Comparison of ENCODE assay signal across 8 cellular contexts in genomic region chr7:6926193-6927174, GRCh38.
DNase-seq lines count a peak whose midpoint lies in the region; TF ChIP-seq lines count a peak whose summit lies in the region.
"Not testable (repeated sequence)": the region's sequence is repeated elsewhere in the genome, so short reads cannot be mapped to it uniquely, and the experiment has no call there.

No MANE protein-coding gene starts in this region.

- CTCF ChIA-PET in PC-9 (lab: Charles Lee) = not testable (repeated sequence)
- CTCF ChIA-PET in activated naive CD4-positive, alpha-beta T cell treated with anti-CD3 and anti-CD28 coated beads for 36 hours (lab: Charles Lee) = interaction anchor here (0.6 kb wide), 2 partner anchors 244 to 851 kb away, joined by 3 read pairs; no protein-coding TSS in a partner anchor

- H3K27me3 ChIP-seq in BLaER1; PC-9 (ENCODE audit: insufficient read depth, low read depth); endodermal cell (ENCODE audit: control insufficient read depth, insufficient read depth, low read length, poor library complexity, severe bottlenecking); mucosa of rectum (ENCODE audit: control insufficient read depth in 2 of 2, insufficient read depth in 2 of 2, low read length in 2 of 2); stomach: not testable (repeated sequence)

- not testable (repeated sequence) for H3K9me3 ChIP-seq in BLaER1; PC-9 (ENCODE audit: insufficient read depth, low read depth); endodermal cell (ENCODE audit: control insufficient read depth, low read length); mucosa of rectum (ENCODE audit: control insufficient read depth in 2 of 2, low read length in 2 of 2); stomach

- peak overlapping the region; percentile 65 for H3K4me2 ChIP-seq in BLaER1
- not testable (repeated sequence) for H3K4me2 ChIP-seq in PC-9

- POLR2A ChIA-PET in PC-9 (lab: Charles Lee; ENCODE audit: unreplicated experiment) = not testable (repeated sequence)

- not testable (repeated sequence) for H3K9me2 ChIP-seq in PC-9 (ENCODE audit: insufficient read depth)

- H3K4me1 ChIP-seq in BLaER1 = peaks cover 64% of the 10 kb centered on the region
- peaks cover 39% of the 10 kb centered on the region for H3K4me1 ChIP-seq in PC-9 (replicated peaks; ENCODE audit: insufficient read depth)
- not testable (repeated sequence) for H3K4me1 ChIP-seq in endodermal cell (ENCODE audit: control insufficient read depth, insufficient read depth, low read length); mucosa of rectum (ENCODE audit: control insufficient read depth in 2 of 2, insufficient read depth in 2 of 2, low read length in 2 of 2); stomach

- TF ChIP-seq EP300 in stomach (IDR thresholded peaks at IDR 0.05) = not testable (repeated sequence)

- H3K27ac ChIP-seq in BLaER1 (peak overlapping the region; percentile 75), mucosa of rectum (ENCODE audit: low read depth in 2 of 2, low read length in 2 of 2) (peak overlapping the region; percentile 23 to 74), stomach (peak overlapping the region in 2 of 5 donors; percentile 55 to 63)
- not testable (repeated sequence) for H3K27ac ChIP-seq in PC-9; endodermal cell (ENCODE audit: low read depth, low read length)

- not testable (repeated sequence) for BruUV-seq in PC-9 (replicated peaks; lab: Mats Ljungman, UMichigan)

- not testable (repeated sequence) for H3K36me3 Mint-ChIP-seq in activated naive CD4-positive, alpha-beta T cell treated with anti-CD3 and anti-CD28 coated beads for 36 hours (ENCODE audit: low read depth); endodermal cell (ENCODE audit: low read depth)

- not testable (repeated sequence) for H3K9ac ChIP-seq in BLaER1; endodermal cell (ENCODE audit: extremely low read depth, low read length, poor library complexity, severe bottlenecking); mucosa of rectum (ENCODE audit: low read depth in 1 of 2, low read length in 2 of 2)

- not testable (repeated sequence) for TF ChIP-seq POLR2A in stomach (IDR thresholded peaks at IDR 0.05)

- not testable (repeated sequence) for H3K27ac Mint-ChIP-seq in activated naive CD4-positive, alpha-beta T cell treated with anti-CD3 and anti-CD28 coated beads for 36 hours; endodermal cell

- not testable (repeated sequence) for H3K4me3 Mint-ChIP-seq in activated naive CD4-positive, alpha-beta T cell treated with anti-CD3 and anti-CD28 coated beads for 36 hours; endodermal cell

- not testable (repeated sequence) for H3K4me3 ChIP-seq in BLaER1; GM12865 (ENCODE audit: low read depth, low read length); PC-9; endodermal cell (ENCODE audit: low read length); mucosa of rectum (ENCODE audit: low read length in 2 of 2); stomach

- WGBS in endodermal cell (ENCODE audit: insufficient coverage in 1 of 2, insufficient read length in 1 of 2), 2 experiments = 90 to 91% methylated on average over 11 to 23 of the region's 26 CpGs
- 57 to 77% (median 73%) methylated on average over 18 to 26 of the region's 26 CpGs for WGBS in stomach, 5 donors

- DNase-seq in GM12865 (ENCODE audit: low read depth) (peak; percentile 29), LoVo (ENCODE audit: low spot score) (peak; percentile 44), PC-9 (peak; percentile 60 to 89), endodermal cell (peak; percentile 53), stomach (peak; percentile 78)
- peak; percentile 38 for DNase-seq in activated naive CD4-positive, alpha-beta T cell treated with anti-CD3 and anti-CD28 coated beads for 36 hours

- intact Hi-C loops in PC-9 (cut with micrococcal nuclease; ENCODE audit: unreplicated experiment) = loop anchor here (5.0 to 10.0 kb wide), 3 partner anchors 339 to 482 kb away; partner anchors contain the start of gene DAGLB
- intact Hi-C loops in activated naive CD4-positive, alpha-beta T cell treated with anti-CD3 and anti-CD28 coated beads for 36 hours (cut with micrococcal nuclease); stomach (cut with DNase I; ENCODE audit: low total_unique reads): not testable (repeated sequence)

- H4K20me1 ChIP-seq in BLaER1; PC-9 (ENCODE audit: insufficient read depth): not testable (repeated sequence)

- H3K79me2 ChIP-seq in PC-9 (ENCODE audit: low read depth) = not testable (repeated sequence)

- not testable (repeated sequence) for H3K27me3 Mint-ChIP-seq in activated naive CD4-positive, alpha-beta T cell treated with anti-CD3 and anti-CD28 coated beads for 36 hours (ENCODE audit: low read depth); endodermal cell (ENCODE audit: insufficient read depth)

- H2AFZ ChIP-seq in PC-9 = not testable (repeated sequence)

- H3F3A ChIP-seq in PC-9 (ENCODE audit: insufficient read depth, low read depth) = peaks cover 10% of the 10 kb centered on the region; the same call in 1 of the 2 replicates

- not testable (repeated sequence) for H3K9me3 Mint-ChIP-seq in activated naive CD4-positive, alpha-beta T cell treated with anti-CD3 and anti-CD28 coated beads for 36 hours; endodermal cell

- H3K36me3 ChIP-seq in BLaER1; PC-9 (ENCODE audit: low read depth); endodermal cell (ENCODE audit: control insufficient read depth, insufficient read depth, low read length); mucosa of rectum (ENCODE audit: control insufficient read depth in 2 of 2, insufficient read depth in 2 of 2, low read length in 2 of 2); stomach: not testable (repeated sequence)

- H3K4me1 Mint-ChIP-seq in activated naive CD4-positive, alpha-beta T cell treated with anti-CD3 and anti-CD28 coated beads for 36 hours (ENCODE audit: low read depth) = not testable (repeated sequence)
- peaks cover 21% of the 10 kb centered on the region for H3K4me1 Mint-ChIP-seq in endodermal cell

- TF ChIP-seq CTCF in GM12865 (IDR thresholded peaks at IDR 0.05; ENCODE audit: insufficient read depth, low read depth, low read length, missing control alignments); PC-9 (conservative IDR thresholded peaks at IDR 0.05); endodermal cell (conservative IDR thresholded peaks at IDR 0.05); stomach (IDR thresholded peaks at IDR 0.05): not testable (repeated sequence)
